Comparison of ENCODE assay signal across 14 cellular contexts in the genomic region with DNA sequence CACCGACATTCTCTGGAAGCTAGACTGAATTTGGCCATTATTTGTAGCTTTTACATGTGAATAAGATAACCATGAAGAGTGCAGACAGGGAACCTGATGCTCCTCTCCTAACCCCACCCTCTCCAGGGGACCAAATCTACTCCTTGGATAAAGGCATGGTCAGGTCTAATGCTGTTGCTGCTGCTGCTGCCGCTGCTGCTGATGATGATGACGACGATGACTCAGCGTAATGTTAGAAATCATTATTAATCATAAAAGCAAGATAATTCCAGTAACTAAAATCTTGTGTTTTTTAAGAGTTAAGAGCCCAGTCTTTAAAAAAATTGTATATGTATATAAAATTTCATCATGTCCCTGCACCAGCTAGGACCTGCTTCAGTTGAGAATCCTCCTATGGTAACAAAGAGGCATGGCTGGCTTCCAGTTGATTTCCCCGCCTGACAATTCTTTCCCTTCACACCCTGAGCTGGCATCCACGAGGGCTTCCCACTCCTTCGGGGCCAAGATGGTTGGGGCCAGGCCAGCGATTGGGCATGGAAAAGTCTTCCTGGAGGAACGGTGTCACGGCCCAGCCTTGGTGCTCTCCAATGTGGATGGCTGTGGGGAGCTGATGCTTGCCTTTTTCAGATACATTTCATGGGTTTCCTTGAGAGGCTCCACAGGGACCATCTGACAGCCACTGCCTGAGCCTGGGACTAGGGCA.
"Had no signal": no experiment of that assay in that cellular context is flagged by ENCODE, and none has a peak within 500 bp of the region (broad histone marks: within the 10 kb centered on the region; RNA-seq: fewer than 3 reads in every experiment).

No MANE protein-coding gene starts in this region.

- H3K36me3 Mint-ChIP-seq: activated naive CD8-positive, alpha-beta T cell treated with anti-CD3 and anti-CD28 coated beads, Interleukin-2, amount 10 ng/mL, durations not matched to agents 7 days and 5 days; stimulated activated memory B cell treated with anti-CD40 and anti-IgM and Interleukin-4, amounts not matched to agents 10 μg/mL and 1 μg/mL and 100 μg/mL, for 72 hours had no signal

- DNase-seq: activated CD4-positive, alpha-beta T cell treated with anti-CD3 and anti-CD28 coated beads, Interleukin-2, amount 10 ng/mL, durations not matched to agents 7 days and 5 days; activated CD8-positive, alpha-beta memory T cell treated with anti-CD3 and anti-CD28 coated beads for 24 hours; activated naive CD4-positive, alpha-beta T cell; activated naive CD8-positive, alpha-beta T cell treated with anti-CD3 and anti-CD28 coated beads, Interleukin-2, amount 10 ng/mL, durations not matched to agents 7 days and 5 days; dermis blood vessel endothelial cell; gastrocnemius medialis; heart right ventricle; midbrain; pancreas; stimulated activated CD4-positive, alpha-beta T cell treated with anti-CD3 and anti-CD28 coated beads, Interleukin-2, amount 100 ng/mL, for 48 hours; tibial artery had no signal

- ATAC-seq: gastrocnemius medialis; stimulated activated memory B cell treated with anti-CD40 and anti-IgM and Interleukin-4, amounts not matched to agents 10 μg/mL and 1 μg/mL and 100 μg/mL, for 72 hours had no signal

- H3K27ac Mint-ChIP-seq: activated CD4-positive, alpha-beta T cell treated with anti-CD3 and anti-CD28 coated beads, Interleukin-2, amount 10 ng/mL, durations not matched to agents 7 days and 5 days; activated naive CD8-positive, alpha-beta T cell treated with anti-CD3 and anti-CD28 coated beads, Interleukin-2, amount 10 ng/mL, durations not matched to agents 7 days and 5 days; stimulated activated memory B cell treated with anti-CD40 and anti-IgM and Interleukin-4, amounts not matched to agents 10 μg/mL and 1 μg/mL and 100 μg/mL, for 72 hours had no signal

- H3K4me1 Mint-ChIP-seq: activated CD4-positive, alpha-beta T cell treated with anti-CD3 and anti-CD28 coated beads, Interleukin-2, amount 10 ng/mL, durations not matched to agents 7 days and 5 days; activated naive CD8-positive, alpha-beta T cell treated with anti-CD3 and anti-CD28 coated beads, Interleukin-2, amount 10 ng/mL, durations not matched to agents 7 days and 5 days; stimulated activated memory B cell treated with anti-CD40 and anti-IgM and Interleukin-4, amounts not matched to agents 10 μg/mL and 1 μg/mL and 100 μg/mL, for 72 hours had no signal

- H3K9me3 ChIP-seq: breast epithelium, gastrocnemius medialis, heart right ventricle, pancreas, tibial artery had no signal

- H3K4me3 Mint-ChIP-seq: activated CD4-positive, alpha-beta T cell treated with anti-CD3 and anti-CD28 coated beads, Interleukin-2, amount 10 ng/mL, durations not matched to agents 7 days and 5 days; activated naive CD8-positive, alpha-beta T cell treated with anti-CD3 and anti-CD28 coated beads, Interleukin-2, amount 10 ng/mL, durations not matched to agents 7 days and 5 days; stimulated activated memory B cell treated with anti-CD40 and anti-IgM and Interleukin-4, amounts not matched to agents 10 μg/mL and 1 μg/mL and 100 μg/mL, for 72 hours had no signal

- H3K36me3 ChIP-seq: breast epithelium, gastrocnemius medialis, heart right ventricle, pancreas, tibial artery had no signal

- H3K4me3 ChIP-seq: breast epithelium, gastrocnemius medialis, heart right ventricle, pancreas, tibial artery had no signal

- H3K27me3 Mint-ChIP-seq: activated CD4-positive, alpha-beta T cell treated with anti-CD3 and anti-CD28 coated beads, Interleukin-2, amount 10 ng/mL, durations not matched to agents 7 days and 5 days; activated naive CD8-positive, alpha-beta T cell treated with anti-CD3 and anti-CD28 coated beads, Interleukin-2, amount 10 ng/mL, durations not matched to agents 7 days and 5 days; stimulated activated memory B cell treated with anti-CD40 and anti-IgM and Interleukin-4, amounts not matched to agents 10 μg/mL and 1 μg/mL and 100 μg/mL, for 72 hours had no signal

- H3K27ac ChIP-seq: breast epithelium, epithelial cell of prostate, gastrocnemius medialis, heart right ventricle, pancreas, tibial artery had no signal

- H3K9me3 Mint-ChIP-seq: activated CD4-positive, alpha-beta T cell treated with anti-CD3 and anti-CD28 coated beads, Interleukin-2, amount 10 ng/mL, durations not matched to agents 7 days and 5 days; activated naive CD8-positive, alpha-beta T cell treated with anti-CD3 and anti-CD28 coated beads, Interleukin-2, amount 10 ng/mL, durations not matched to agents 7 days and 5 days; stimulated activated memory B cell treated with anti-CD40 and anti-IgM and Interleukin-4, amounts not matched to agents 10 μg/mL and 1 μg/mL and 100 μg/mL, for 72 hours had no signal

- H3K4me1 ChIP-seq: breast epithelium, gastrocnemius medialis, heart right ventricle, pancreas, tibial artery had no signal

- H3K27me3 ChIP-seq: breast epithelium, gastrocnemius medialis, heart right ventricle, pancreas, tibial artery had no signal
